Comparison of ENCODE assay signal across 20 cellular contexts in the genomic region with DNA sequence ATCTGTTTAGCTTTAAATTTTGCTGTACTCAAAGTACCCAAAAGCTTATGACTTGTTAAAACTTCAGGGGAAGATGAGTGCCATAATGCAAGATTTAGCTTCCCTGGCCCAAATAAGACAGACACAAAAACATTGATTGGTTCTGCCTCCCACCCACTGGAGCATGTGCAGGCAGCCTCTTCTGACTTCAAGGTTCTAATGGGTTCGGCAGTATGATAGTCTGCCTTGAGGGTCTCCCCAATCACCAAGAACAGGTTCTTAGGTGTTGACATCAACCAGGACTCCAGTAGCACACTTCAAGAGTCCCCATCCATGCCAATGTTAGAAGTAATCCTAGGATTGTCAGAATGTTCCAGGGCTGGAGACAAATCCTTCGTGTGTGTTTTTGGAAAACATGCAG. TPM values are rescaled to one million over a fixed set of nuclear protein-coding genes. Genes with fewer than 3 reads are reported as not detected.
DNase-seq lines count a peak whose midpoint lies in the region; ATAC-seq, FAIRE-seq and TF ChIP-seq lines count a peak whose summit lies in the region.
"Had no signal": no experiment of that assay in that cellular context is flagged by ENCODE, and none has a peak within 500 bp of the region (broad histone marks: within the 10 kb centered on the region; RNA-seq: fewer than 3 reads in every experiment).

No MANE protein-coding gene starts in this region.

- H3K27me3 ChIP-seq in HepG2 (ENCODE audit: control insufficient read depth in 1 of 2, insufficient read depth in 2 of 2, low read length in 2 of 2) (peaks cover 0 to 9% of the 10 kb centered on the region in 2 experiments; a peak in 3 of 5 replicates), right lobe of liver (no peaks in the 10 kb centered on the region), RWPE2 (ENCODE audit: insufficient read depth, poor library complexity, severe bottlenecking) (no peaks in the 10 kb centered on the region), pancreas (no peaks in the 10 kb centered on the region)
- H3K27me3 ChIP-seq: hepatocyte, spleen, transverse colon had no signal

- DNase-seq in HepG2 (ENCODE audit: low spot score) = no peak
- no peak for DNase-seq in right lobe of liver
- no peak for DNase-seq in RWPE2 (ENCODE audit: low spot score)
- peak; percentile 14 for DNase-seq in fibroblast of mammary gland (ENCODE audit: low read depth)
- no peak for DNase-seq in pancreas
- no peak for DNase-seq in NCI-H774 (lab: John Stamatoyannopoulos, UW)
- DNase-seq in NCI-H69 (lab: John Stamatoyannopoulos, UW) = no peak
- DNase-seq: activated CD8-positive, alpha-beta memory T cell treated with anti-CD3 and anti-CD28 coated beads, Interleukin-2, amount 10 ng/mL, durations not matched to agents 7 days and 5 days; aorta; NCI-H2081; NCI-H526; PC-3; psoas muscle; spleen; transverse colon had no signal

- H3K9me3 ChIP-seq in HepG2 (ENCODE audit: low read length) = no peaks in the 10 kb centered on the region
- no peaks in the 10 kb centered on the region for H3K9me3 ChIP-seq in right lobe of liver
- H3K9me3 ChIP-seq in RWPE2 (ENCODE audit: severe bottlenecking) = no peaks in the 10 kb centered on the region
- H3K9me3 ChIP-seq in pancreas = no peaks in the 10 kb centered on the region
- H3K9me3 ChIP-seq: psoas muscle, spleen, transverse colon had no signal

- H4K20me1 ChIP-seq in HepG2 (ENCODE audit: insufficient read depth, low read length) = peaks cover 14% of the 10 kb centered on the region; the same call in 1 of the 2 replicates

- no peak overlapping the region for H3K4me2 ChIP-seq in HepG2 (ENCODE audit: low read depth, low read length)
- H3K4me2 ChIP-seq: hepatocyte, KMS-11 had no signal

- no peak overlapping the region for H3K4me3 ChIP-seq in HepG2 (replicated peaks in 1 of 3; ENCODE audit: insufficient read depth in 1 of 3, low read depth in 2 of 3, low read length in 3 of 3)
- H3K4me3 ChIP-seq in right lobe of liver = no peak overlapping the region
- H3K4me3 ChIP-seq in RWPE2 (ENCODE audit: severe bottlenecking) = no peak overlapping the region
- H3K4me3 ChIP-seq in fibroblast of mammary gland (ENCODE audit: control insufficient read depth, low read depth, low read length) = no peak overlapping the region
- H3K4me3 ChIP-seq in pancreas = no peak overlapping the region
- H3K4me3 ChIP-seq: hepatocyte, psoas muscle, spleen, transverse colon had no signal

- no peaks in the 10 kb centered on the region for H3K79me2 ChIP-seq in HepG2 (ENCODE audit: insufficient read depth, low read length)

- H3K27ac ChIP-seq in HepG2 (ENCODE audit: extremely low read length, insufficient read depth, low read length) = no peak overlapping the region
- no peak overlapping the region for H3K27ac ChIP-seq in right lobe of liver
- peak overlapping the region; percentile 5 for H3K27ac ChIP-seq in RWPE2 (ENCODE audit: poor library complexity, severe bottlenecking)
- H3K27ac ChIP-seq in pancreas = no peak overlapping the region
- H3K27ac ChIP-seq: hepatocyte, KMS-11, psoas muscle, transverse colon had no signal

- POLR2A ChIA-PET in HepG2 (lab: Yijun Ruan, JAX) = interaction anchor here (1.5 to 6.6 kb wide), 3 partner anchors 9 to 62 kb away, joined by 4 to 104 read pairs (median 13); partner anchors contain the start of genes EIF4G2 and ZBED5

- no peak; a peak in 1 of 4 replicates for TF ChIP-seq POLR2A in HepG2 (IDR thresholded peaks at IDR 0.05; ENCODE audit: insufficient read depth in 1 of 2, low read depth in 2 of 2, low read length in 2 of 2)
- TF ChIP-seq POLR2A in right lobe of liver (IDR thresholded peaks at IDR 0.05) = no peak

- H3K9ac ChIP-seq in HepG2 (ENCODE audit: insufficient read depth, low read depth, low read length) = no peak overlapping the region
- H3K9ac ChIP-seq: KMS-11 had no signal

- ATAC-seq in HepG2 (no peak), right lobe of liver (no peak), RWPE2 (ENCODE audit: low read depth) (no peak), pancreas (no peak), HG03457 (IDR thresholded peaks at IDR 0.05; ENCODE audit: unreplicated experiment) (no peak)
- ATAC-seq: PC-3 had no signal

- in situ Hi-C loops in HepG2 (cut with HindIII; ENCODE audit: extremely low pct_ligation_motif_present, low pct_unique_long_range_greater_than_20kb) = no loop called here

- WGBS in HepG2 (ENCODE audit: low lambda C conversion rate) = 100% methylated on average over 2 of the region's 2 CpGs
- WGBS in right lobe of liver (ENCODE audit: insufficient coverage, low coverage, low lambda C conversion rate, missing lambda C conversion rate) = 71% methylated on average over 1 of the region's 2 CpGs
- WGBS in pancreas, 2 donors = 69 to 73% methylated on average over 2 of the region's 2 CpGs

- TF ChIP-seq EP300 in HepG2 (IDR thresholded peaks at IDR 0.05; ENCODE audit: low read depth in 2 of 2, low read length in 2 of 2) (no peak), HepG2 (CRISPR knock-in tag; IDR thresholded peaks at IDR 0.05; ENCODE audit: borderline replicate concordance) (no peak)

- H2AFZ ChIP-seq in HepG2 (ENCODE audit: low read length) = no peak overlapping the region
- H2AFZ ChIP-seq: hepatocyte had no signal

- CTCF ChIA-PET in HepG2 (lab: Yijun Ruan, JAX; ENCODE audit: low intra/inter-chr PET ratio, low total read pairs) = no interaction called here

- H3K4me1 ChIP-seq in HepG2 (ENCODE audit: insufficient read depth, low read length) = peaks cover 10% of the 10 kb centered on the region; the same call in 1 of the 2 replicates
- H3K4me1 ChIP-seq in right lobe of liver = peaks cover 0 to 6% (median 0%) of the 10 kb centered on the region in 4 donors
- no peaks in the 10 kb centered on the region for H3K4me1 ChIP-seq in RWPE2 (ENCODE audit: insufficient read depth, poor library complexity, severe bottlenecking)
- no peaks in the 10 kb centered on the region for H3K4me1 ChIP-seq in pancreas

- no peak for FAIRE-seq in HepG2 (lab: Jason Lieb, UNC)
- no peak for FAIRE-seq in pancreas (lab: Jason Lieb, UNC)
- FAIRE-seq: G401.6, keratinocyte had no signal

- no peak for TF ChIP-seq CTCF in HepG2 (CRISPR knock-in tag; IDR thresholded peaks at IDR 0.05)
- no peak for TF ChIP-seq CTCF in right lobe of liver (IDR thresholded peaks at IDR 0.05)
- no peak for TF ChIP-seq CTCF in RWPE2 (IDR thresholded peaks at IDR 0.05; ENCODE audit: poor library complexity, severe bottlenecking)
- TF ChIP-seq CTCF in fibroblast of mammary gland (conservative IDR thresholded peaks at IDR 0.05; ENCODE audit: control insufficient read depth, insufficient read depth, low read depth, low read length) = no peak
- no peak for TF ChIP-seq CTCF in pancreas (IDR thresholded peaks at IDR 0.05)

- peaks cover 13 to 48% of the 10 kb centered on the region in 2 experiments for H3K36me3 ChIP-seq in HepG2 (replicated peaks in 1 of 2; ENCODE audit: control insufficient read depth in 1 of 2, insufficient read depth in 2 of 2, low read length in 2 of 2)
- H3K36me3 ChIP-seq in right lobe of liver = peaks cover 21 to 54% (median 40%) of the 10 kb centered on the region in 4 donors
- peaks cover 50% of the 10 kb centered on the region for H3K36me3 ChIP-seq in RWPE2 (ENCODE audit: low read depth)
- H3K36me3 ChIP-seq in pancreas = peaks cover 4 to 53% (median 43%) of the 10 kb centered on the region in 3 donors

- TF ChIP-seq RAD21 in HepG2 (CRISPR knock-in tag; IDR thresholded peaks at IDR 0.05) = no peak

- no TSS peak for BruUV-seq in HepG2 (replicated peaks; lab: Mats Ljungman, UMichigan)

- intact Hi-C loops in HepG2 (cut with micrococcal nuclease; ENCODE audit: unreplicated experiment) = no loop called here
- intact Hi-C loops in right lobe of liver (cut with DNase I) = loop anchor here in 1 of 2 donors (10.0 kb wide), 1 partner anchor 229 kb away; no protein-coding TSS in a partner anchor
- intact Hi-C loops in pancreas (cut with DNase I) = loop anchor here in 2 of 3 donors (10.0 kb wide), 3 partner anchors 139 to 989 kb away; no protein-coding TSS in a partner anchor

RNA-seq across cellular contexts. Expression of gene EIF4G2, which starts 12.5 kb away (rescaled TPM):
- 546 and 803 TPM in 2 replicates for total RNA-seq in HepG2 (2016; rRNA removed; fragmentation: Illumina TruSeq; extraction: Trizol)
- 73.8 and 95.4 TPM in 2 replicates for total RNA-seq in HepG2 (2016; cell fraction: cytosol; rRNA removed; fragmentation: Illumina TruSeq; extraction: Trizol; ENCODE audit: low read depth)
- total RNA-seq in HepG2 (2016; cell fraction: insoluble cytoplasmic fraction; rRNA removed; fragmentation: Illumina TruSeq; extraction: Trizol) = 522 and 797 TPM in 2 replicates
- total RNA-seq in HepG2 (2016; cell fraction: membrane; rRNA removed; fragmentation: Illumina TruSeq; extraction: Trizol) = 313 and 368 TPM in 2 replicates
- 384 and 431 TPM in 2 replicates for total RNA-seq in HepG2 (2016; cell fraction: nucleus; rRNA removed; fragmentation: Illumina TruSeq; extraction: Trizol)
- polyA plus RNA-seq in HepG2 (2011; rRNA removed) = 290 and 362 TPM in 2 replicates
- polyA plus RNA-seq in HepG2 (2011; cell fraction: cytosol; rRNA removed) = 158 and 238 TPM in 2 replicates
- 257 and 286 TPM in 2 replicates for polyA plus RNA-seq in HepG2 (2011; cell fraction: nucleus; rRNA removed)
- polyA plus RNA-seq in HepG2 (2012) = 312 and 316 TPM in 2 replicates
- 33.7 and 42.4 TPM in 2 replicates for polyA plus RNA-seq in HepG2 (2016; cell fraction: cytosol; fragmentation: Illumina TruSeq; extraction: Trizol; ENCODE audit: low read depth)
- 793 and 841 TPM in 2 replicates for polyA plus RNA-seq in HepG2 (2016; cell fraction: insoluble cytoplasmic fraction; fragmentation: Illumina TruSeq; extraction: Trizol; ENCODE audit: low read depth)
- 156 and 196 TPM in 2 replicates for polyA plus RNA-seq in HepG2 (2016; cell fraction: membrane; fragmentation: Illumina TruSeq; extraction: Trizol; ENCODE audit: low read depth)
- 494 and 516 TPM in 2 replicates for polyA plus RNA-seq in HepG2 (2016; cell fraction: nucleus; fragmentation: Illumina TruSeq; extraction: Trizol; ENCODE audit: insufficient read depth, low read depth)
- polyA minus RNA-seq in HepG2 (2011; rRNA and poly(A)+ RNA removed; ENCODE audit: low replicate concordance) = 292 and 575 TPM in 2 replicates
- polyA minus RNA-seq in HepG2 (2011; cell fraction: cytosol; rRNA and poly(A)+ RNA removed) = 452 and 495 TPM in 2 replicates
- 406 and 495 TPM in 2 replicates for polyA minus RNA-seq in HepG2 (2011; cell fraction: nucleus; rRNA and poly(A)+ RNA removed)
- 100 to 1,000 TPM; 229 to 373 (median 302) TPM for total RNA-seq in right lobe of liver
- 100 to 1,000 TPM; 288 to 475 (median 332) TPM for total RNA-seq in pancreas
- polyA plus RNA-seq in pancreas = 100 to 1,000 TPM in 1 of 2 donors, 10 to 100 TPM in 1; 88.6 to 191 TPM

RNA-seq across cellular contexts. Expression of gene CTR9, which starts 45.1 kb away (rescaled TPM):
- total RNA-seq in HepG2 (2016; rRNA removed; fragmentation: Illumina TruSeq; extraction: Trizol) = 22.1 and 35.9 TPM in 2 replicates
- 2.4 and 2.7 TPM in 2 replicates for total RNA-seq in HepG2 (2016; cell fraction: cytosol; rRNA removed; fragmentation: Illumina TruSeq; extraction: Trizol; ENCODE audit: low read depth)
- 20.3 and 33.1 TPM in 2 replicates for total RNA-seq in HepG2 (2016; cell fraction: insoluble cytoplasmic fraction; rRNA removed; fragmentation: Illumina TruSeq; extraction: Trizol)
- 7.5 and 8.7 TPM in 2 replicates for total RNA-seq in HepG2 (2016; cell fraction: membrane; rRNA removed; fragmentation: Illumina TruSeq; extraction: Trizol)
- 14.9 and 16.5 TPM in 2 replicates for total RNA-seq in HepG2 (2016; cell fraction: nucleus; rRNA removed; fragmentation: Illumina TruSeq; extraction: Trizol)
- 6.1 and 6.6 TPM in 2 replicates for polyA plus RNA-seq in HepG2 (2011; rRNA removed)
- polyA plus RNA-seq in HepG2 (2011; cell fraction: cytosol; rRNA removed) = 3.1 and 4.9 TPM in 2 replicates
- polyA plus RNA-seq in HepG2 (2011; cell fraction: nucleus; rRNA removed) = 2.9 and 4.3 TPM in 2 replicates
- polyA plus RNA-seq in HepG2 (2012) = 9.8 and 14.0 TPM in 2 replicates
- 0.71 and 0.75 TPM in 2 replicates for polyA plus RNA-seq in HepG2 (2016; cell fraction: cytosol; fragmentation: Illumina TruSeq; extraction: Trizol; ENCODE audit: low read depth)
- polyA plus RNA-seq in HepG2 (2016; cell fraction: insoluble cytoplasmic fraction; fragmentation: Illumina TruSeq; extraction: Trizol; ENCODE audit: low read depth) = 31.0 and 31.2 TPM in 2 replicates
- 1.8 and 2.6 TPM in 2 replicates for polyA plus RNA-seq in HepG2 (2016; cell fraction: membrane; fragmentation: Illumina TruSeq; extraction: Trizol; ENCODE audit: low read depth)
- polyA plus RNA-seq in HepG2 (2016; cell fraction: nucleus; fragmentation: Illumina TruSeq; extraction: Trizol; ENCODE audit: insufficient read depth, low read depth) = 15.6 and 16.5 TPM in 2 replicates
- polyA minus RNA-seq in HepG2 (2011; rRNA and poly(A)+ RNA removed; ENCODE audit: low replicate concordance) = 3.0 and 9.8 TPM in 2 replicates
- 8.4 and 12.7 TPM in 2 replicates for polyA minus RNA-seq in HepG2 (2011; cell fraction: cytosol; rRNA and poly(A)+ RNA removed)
- polyA minus RNA-seq in HepG2 (2011; cell fraction: nucleus; rRNA and poly(A)+ RNA removed) = 14.3 and 19.4 TPM in 2 replicates
- total RNA-seq in right lobe of liver = 10 to 100 TPM; 15.9 to 38.9 (median 20.0) TPM
- 10 to 100 TPM in 5 of 6 donors, 1 to 10 TPM in 1; 7.7 to 15.8 (median 13.2) TPM for total RNA-seq in pancreas
- polyA plus RNA-seq in pancreas = 10 to 100 TPM in 1 of 2 donors, 1 to 10 TPM in 1; 6.8 to 12.2 TPM
